Comparison of ENCODE assay signal across 1 cellular context in the genomic region with DNA sequence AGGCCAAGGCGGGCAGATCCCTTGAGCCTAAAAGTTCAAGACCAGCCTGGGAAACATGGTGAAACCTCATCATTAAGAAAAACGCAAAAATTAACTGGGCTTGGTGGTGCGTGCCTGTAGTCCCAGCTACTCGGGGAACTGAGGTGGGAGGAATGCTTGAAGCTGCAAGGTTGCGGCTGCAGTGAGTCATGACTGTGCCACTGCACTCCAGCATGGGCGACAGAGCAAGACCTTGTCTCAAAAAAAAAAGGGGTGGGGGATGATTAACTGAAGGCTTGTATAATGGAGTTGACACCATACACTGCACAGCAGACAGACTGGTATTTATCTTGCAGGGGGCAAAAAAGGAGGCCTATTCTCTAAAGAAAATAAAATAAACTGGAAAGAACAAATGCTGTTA.
TF ChIP-seq lines count a peak whose summit lies in the region.

No MANE protein-coding gene starts in this region.

TF ChIP-seq in GM12878, 131 proteins besides CTCF, POLR2A, EP300 and RAD21:
- TF ChIP-seq, protein P1, sequence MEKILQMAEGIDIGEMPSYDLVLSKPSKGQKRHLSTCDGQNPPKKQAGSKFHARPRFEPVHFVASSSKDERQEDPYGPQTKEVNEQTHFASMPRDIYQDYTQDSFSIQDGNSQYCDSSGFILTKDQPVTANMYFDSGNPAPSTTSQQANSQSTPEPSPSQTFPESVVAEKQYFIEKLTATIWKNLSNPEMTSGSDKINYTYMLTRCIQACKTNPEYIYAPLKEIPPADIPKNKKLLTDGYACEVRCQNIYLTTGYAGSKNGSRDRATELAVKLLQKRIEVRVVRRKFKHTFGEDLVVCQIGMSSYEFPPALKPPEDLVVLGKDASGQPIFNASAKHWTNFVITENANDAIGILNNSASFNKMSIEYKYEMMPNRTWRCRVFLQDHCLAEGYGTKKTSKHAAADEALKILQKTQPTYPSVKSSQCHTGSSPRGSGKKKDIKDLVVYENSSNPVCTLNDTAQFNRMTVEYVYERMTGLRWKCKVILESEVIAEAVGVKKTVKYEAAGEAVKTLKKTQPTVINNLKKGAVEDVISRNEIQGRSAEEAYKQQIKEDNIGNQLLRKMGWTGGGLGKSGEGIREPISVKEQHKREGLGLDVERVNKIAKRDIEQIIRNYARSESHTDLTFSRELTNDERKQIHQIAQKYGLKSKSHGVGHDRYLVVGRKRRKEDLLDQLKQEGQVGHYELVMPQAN (conservative IDR thresholded peaks at IDR 0.05) = no peak
- TF ChIP-seq MXI1 (IDR thresholded peaks at IDR 0.05; ENCODE audit: low read depth, low read length) = no peak
- TF ChIP-seq RELB (IDR thresholded peaks at IDR 0.05; ENCODE audit: low read depth) = no peak
- no peak for TF ChIP-seq BCL11A (IDR thresholded peaks at IDR 0.05; ENCODE audit: low read depth, low read length)
- TF ChIP-seq NFIC (IDR thresholded peaks at IDR 0.05; ENCODE audit: low read depth, low read length) = no peak
- TF ChIP-seq SMC3 (IDR thresholded peaks at IDR 0.05; ENCODE audit: borderline replicate concordance, low read length) = no peak
- no peak for TF ChIP-seq TAF1 (IDR thresholded peaks at IDR 0.05; ENCODE audit: borderline replicate concordance, low read depth, low read length)
- TF ChIP-seq, protein P2, sequence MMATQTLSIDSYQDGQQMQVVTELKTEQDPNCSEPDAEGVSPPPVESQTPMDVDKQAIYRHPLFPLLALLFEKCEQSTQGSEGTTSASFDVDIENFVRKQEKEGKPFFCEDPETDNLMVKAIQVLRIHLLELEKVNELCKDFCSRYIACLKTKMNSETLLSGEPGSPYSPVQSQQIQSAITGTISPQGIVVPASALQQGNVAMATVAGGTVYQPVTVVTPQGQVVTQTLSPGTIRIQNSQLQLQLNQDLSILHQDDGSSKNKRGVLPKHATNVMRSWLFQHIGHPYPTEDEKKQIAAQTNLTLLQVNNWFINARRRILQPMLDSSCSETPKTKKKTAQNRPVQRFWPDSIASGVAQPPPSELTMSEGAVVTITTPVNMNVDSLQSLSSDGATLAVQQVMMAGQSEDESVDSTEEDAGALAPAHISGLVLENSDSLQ (IDR thresholded peaks at IDR 0.05) = no peak
- no peak for TF ChIP-seq RUNX3 (IDR thresholded peaks at IDR 0.05; ENCODE audit: low read length)
- TF ChIP-seq FOS (IDR thresholded peaks at IDR 0.05; ENCODE audit: borderline replicate concordance, extremely low read depth, insufficient read length) = no peak
- no peak for TF ChIP-seq CEBPZ (IDR thresholded peaks at IDR 0.05; ENCODE audit: low read depth, low read length)
